ENCODE assay signal across 3 cellular contexts in genomic region chr1:209793711-209794110, GRCh38. TPM values are rescaled to one million over a fixed set of nuclear protein-coding genes. Genes with fewer than 3 reads are reported as not detected.
"Had no signal": no experiment of that assay in that cellular context is flagged by ENCODE, and none has a peak within 500 bp of the region (broad histone marks: within the 10 kb centered on the region; RNA-seq: fewer than 3 reads in every experiment).

No MANE protein-coding gene starts in this region.

RNA-seq across cellular contexts. Expression of gene IRF6, which starts 12.2 kb away (rescaled TPM):
- polyA plus RNA-seq: HepG2 had no signal

RNA-seq across cellular contexts. Expression of gene TRAF3IP3, which starts 37.9 kb away (rescaled TPM):
- total RNA-seq: HepG2, HT-29, HT1080 had no signal
- polyA plus RNA-seq: HepG2 had no signal
